Comparison of ENCODE assay signal across 1 cellular context in genomic region chr18:10852610-10853303, GRCh38.
TF ChIP-seq lines count a peak whose summit lies in the region.

No MANE protein-coding gene starts in this region.

TF ChIP-seq in GM23338, 12 proteins besides CTCF, POLR2A, EP300 and RAD21 (continued from another document):
- TF ChIP-seq ZNF462 (CRISPR knock-in tag; IDR thresholded peaks at IDR 0.05), result no peak
TF ChIP-seq in GM23338: peak in this region for 0.
